8 cellular contexts compared by ENCODE assay signal in genomic region chr1:62082456-62083363, GRCh38.
DNase-seq lines count a peak whose midpoint lies in the region; ATAC-seq and TF ChIP-seq lines count a peak whose summit lies in the region.

No MANE protein-coding gene starts in this region.

- H3F3A ChIP-seq in neural cell (ENCODE audit: insufficient read depth, low read length, poor library complexity, severe bottlenecking) = no peaks in the 10 kb centered on the region

- no peak overlapping the region for H3K4me3 Mint-ChIP-seq in activated CD4-positive, alpha-beta memory T cell treated with anti-CD3 and anti-CD28 coated beads for 36 hours

- DNase-seq in NCI-H510A treated with DMSO at 0.1 percent for 48 hours (lab: John Stamatoyannopoulos, UW) (peak; percentile 66), NCI-H510A (lab: John Stamatoyannopoulos, UW) (no peak), NCI-H2196 (lab: John Stamatoyannopoulos, UW; ENCODE audit: unreplicated experiment) (peak; percentile 31), esophagus muscularis mucosa (ENCODE audit: extremely low spot score) (no peak)
- peak; percentile 49 for DNase-seq in activated CD4-positive, alpha-beta memory T cell treated with anti-CD3 and anti-CD28 coated beads for 36 hours

- H3K27ac Mint-ChIP-seq in activated CD4-positive, alpha-beta memory T cell treated with anti-CD3 and anti-CD28 coated beads for 36 hours = no peak overlapping the region

- no peak for TF ChIP-seq POLR2A in esophagus muscularis mucosa (IDR thresholded peaks at IDR 0.05; ENCODE audit: low read depth)

- intact Hi-C loops in activated CD4-positive, alpha-beta memory T cell treated with anti-CD3 and anti-CD28 coated beads for 36 hours (cut with micrococcal nuclease) = loop anchor here (1.0 kb wide), 2 partner anchors 49 to 325 kb away; no protein-coding TSS in a partner anchor
- intact Hi-C loops in esophagus muscularis mucosa (cut with DNase I) = no loop called here

- H3K9me3 Mint-ChIP-seq in activated CD4-positive, alpha-beta memory T cell treated with anti-CD3 and anti-CD28 coated beads for 36 hours = no peaks in the 10 kb centered on the region

- peak; percentile 47; the same call in 1 of the 2 replicates for TF ChIP-seq CTCF in HEK293 (tag by site-specific recombination; IDR thresholded peaks at IDR 0.05)
- TF ChIP-seq CTCF in esophagus muscularis mucosa (IDR thresholded peaks at IDR 0.05) = peak; percentile 77 to 87 (median 79)
- TF ChIP-seq CTCF in neural cell (IDR thresholded peaks at IDR 0.05; ENCODE audit: poor library complexity, severe bottlenecking) = peak; percentile 81

- POLR2A ChIA-PET in HEK293 (lab: Yijun Ruan, JAX) = interaction anchor here (1.1 kb wide), 1 partner anchor 49 kb away, joined by 3 read pairs; no protein-coding TSS in a partner anchor
- POLR2A ChIA-PET in activated CD4-positive, alpha-beta memory T cell treated with anti-CD3 and anti-CD28 coated beads for 36 hours (lab: Charles Lee) = no interaction called here

- no peak overlapping the region for H3K9ac ChIP-seq in neural cell (ENCODE audit: low read length)

- no peak overlapping the region for H3K27ac ChIP-seq in HEK293 (ENCODE audit: extremely low read depth, low read depth, low read length)
- H3K27ac ChIP-seq in esophagus muscularis mucosa (replicated peaks in 1 of 4) = no peak overlapping the region
- no peak overlapping the region for H3K27ac ChIP-seq in neural cell (ENCODE audit: low read length)

- no peak overlapping the region for H2AFZ ChIP-seq in neural cell (ENCODE audit: low read depth, low read length)

- no peak overlapping the region for H3K4me2 ChIP-seq in neural cell (ENCODE audit: low read length)

- H3K27me3 ChIP-seq in esophagus muscularis mucosa (no peaks in the 10 kb centered on the region), neural cell (ENCODE audit: insufficient read depth, low read depth, low read length) (no peaks in the 10 kb centered on the region)

- H3K9me2 ChIP-seq in neural cell (ENCODE audit: insufficient read depth, low read length) = no peaks in the 10 kb centered on the region

- no peaks in the 10 kb centered on the region for H4K20me1 ChIP-seq in neural cell (ENCODE audit: insufficient read depth)

- peaks cover 0 to 9% of the 10 kb centered on the region in 2 experiments; a peak in 2 of 3 replicates for H3K36me3 ChIP-seq in HEK293 (ENCODE audit: control insufficient read depth in 2 of 2, insufficient read depth in 1 of 2, low read length in 2 of 2)
- H3K36me3 ChIP-seq in esophagus muscularis mucosa = peaks cover 0 to 37% (median 20%) of the 10 kb centered on the region in 4 donors
- H3K36me3 ChIP-seq in neural cell (ENCODE audit: insufficient read depth, low read length) = no peaks in the 10 kb centered on the region

- H3K4me3 ChIP-seq in HEK293 (ENCODE audit: low read depth, low read length) (no peak overlapping the region), esophagus muscularis mucosa (no peak overlapping the region), neural cell (ENCODE audit: low read length) (no peak overlapping the region)

- WGBS in esophagus muscularis mucosa = 81% methylated on average over 14 of the region's 14 CpGs

- no peak for ATAC-seq in HG02970 (IDR thresholded peaks at IDR 0.05; ENCODE audit: low FRiP score, unreplicated experiment)

- peaks cover 5% of the 10 kb centered on the region for H3K36me3 Mint-ChIP-seq in activated CD4-positive, alpha-beta memory T cell treated with anti-CD3 and anti-CD28 coated beads for 36 hours

- H3K27me3 Mint-ChIP-seq in activated CD4-positive, alpha-beta memory T cell treated with anti-CD3 and anti-CD28 coated beads for 36 hours = no peaks in the 10 kb centered on the region

- TF ChIP-seq EP300 in esophagus muscularis mucosa (IDR thresholded peaks at IDR 0.05) (no peak), neural cell (conservative IDR thresholded peaks at IDR 0.05; ENCODE audit: poor library complexity, severe bottlenecking) (no peak)

- CTCF ChIA-PET in HEK293 (lab: Yijun Ruan, JAX) = interaction anchor here (0.5 to 3.9 kb wide), 37 partner anchors 8 to 1962 kb away, joined by 3 to 75 read pairs (median 4); no protein-coding TSS in a partner anchor
- CTCF ChIA-PET in activated CD4-positive, alpha-beta memory T cell treated with anti-CD3 and anti-CD28 coated beads for 36 hours (lab: Charles Lee) = interaction anchor here (0.6 to 3.0 kb wide), 32 partner anchors 9 to 1572 kb away, joined by 3 to 38 read pairs (median 4); no protein-coding TSS in a partner anchor

- H3K4me1 ChIP-seq in HEK293 (ENCODE audit: control insufficient read depth, insufficient read depth, low read length) (no peaks in the 10 kb centered on the region), esophagus muscularis mucosa (peaks cover 0 to 10% (median 0%) of the 10 kb centered on the region in 4 donors)

- H3K79me2 ChIP-seq in neural cell (replicated peaks; ENCODE audit: insufficient read depth, low read length) = no peaks in the 10 kb centered on the region

- no peaks in the 10 kb centered on the region for H3K4me1 Mint-ChIP-seq in activated CD4-positive, alpha-beta memory T cell treated with anti-CD3 and anti-CD28 coated beads for 36 hours (ENCODE audit: low read depth)

- H3K9me3 ChIP-seq in HEK293 (ENCODE audit: control insufficient read depth, insufficient read depth, low read depth, low read length) (no peaks in the 10 kb centered on the region), esophagus muscularis mucosa (no peaks in the 10 kb centered on the region), neural cell (ENCODE audit: low read length) (no peaks in the 10 kb centered on the region)

- TF ChIP-seq RAD21 in neural cell (conservative IDR thresholded peaks at IDR 0.05) = peak; percentile 71

TF ChIP-seq in HEK293, 187 proteins besides CTCF, POLR2A, EP300 and RAD21:
- TF ChIP-seq ZNF629 (tag by site-specific recombination; IDR thresholded peaks at IDR 0.05) = no peak
- no peak for TF ChIP-seq ZNF433 (tag by site-specific recombination; IDR thresholded peaks at IDR 0.05; ENCODE audit: low read depth)
- no peak for TF ChIP-seq EGR2 (tag by site-specific recombination; IDR thresholded peaks at IDR 0.05; ENCODE audit: low read depth)
- no peak for TF ChIP-seq ZNF571 (tag by site-specific recombination; IDR thresholded peaks at IDR 0.05)
- peak; percentile 48 for TF ChIP-seq ZNF654 (tag by site-specific recombination; IDR thresholded peaks at IDR 0.05; ENCODE audit: low read depth)
TF ChIP-seq in HEK293: peak in this region for 1.

TF ChIP-seq in neural cell, 6 proteins besides CTCF, POLR2A, EP300 and RAD21:
- TF ChIP-seq, protein P1, sequence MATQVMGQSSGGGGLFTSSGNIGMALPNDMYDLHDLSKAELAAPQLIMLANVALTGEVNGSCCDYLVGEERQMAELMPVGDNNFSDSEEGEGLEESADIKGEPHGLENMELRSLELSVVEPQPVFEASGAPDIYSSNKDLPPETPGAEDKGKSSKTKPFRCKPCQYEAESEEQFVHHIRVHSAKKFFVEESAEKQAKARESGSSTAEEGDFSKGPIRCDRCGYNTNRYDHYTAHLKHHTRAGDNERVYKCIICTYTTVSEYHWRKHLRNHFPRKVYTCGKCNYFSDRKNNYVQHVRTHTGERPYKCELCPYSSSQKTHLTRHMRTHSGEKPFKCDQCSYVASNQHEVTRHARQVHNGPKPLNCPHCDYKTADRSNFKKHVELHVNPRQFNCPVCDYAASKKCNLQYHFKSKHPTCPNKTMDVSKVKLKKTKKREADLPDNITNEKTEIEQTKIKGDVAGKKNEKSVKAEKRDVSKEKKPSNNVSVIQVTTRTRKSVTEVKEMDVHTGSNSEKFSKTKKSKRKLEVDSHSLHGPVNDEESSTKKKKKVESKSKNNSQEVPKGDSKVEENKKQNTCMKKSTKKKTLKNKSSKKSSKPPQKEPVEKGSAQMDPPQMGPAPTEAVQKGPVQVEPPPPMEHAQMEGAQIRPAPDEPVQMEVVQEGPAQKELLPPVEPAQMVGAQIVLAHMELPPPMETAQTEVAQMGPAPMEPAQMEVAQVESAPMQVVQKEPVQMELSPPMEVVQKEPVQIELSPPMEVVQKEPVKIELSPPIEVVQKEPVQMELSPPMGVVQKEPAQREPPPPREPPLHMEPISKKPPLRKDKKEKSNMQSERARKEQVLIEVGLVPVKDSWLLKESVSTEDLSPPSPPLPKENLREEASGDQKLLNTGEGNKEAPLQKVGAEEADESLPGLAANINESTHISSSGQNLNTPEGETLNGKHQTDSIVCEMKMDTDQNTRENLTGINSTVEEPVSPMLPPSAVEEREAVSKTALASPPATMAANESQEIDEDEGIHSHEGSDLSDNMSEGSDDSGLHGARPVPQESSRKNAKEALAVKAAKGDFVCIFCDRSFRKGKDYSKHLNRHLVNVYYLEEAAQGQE (IDR thresholded peaks at IDR 0.05; ENCODE audit: borderline replicate concordance) = no peak
- peak; percentile 80 for TF ChIP-seq SMC3 (conservative IDR thresholded peaks at IDR 0.05; ENCODE audit: poor library complexity)
- no peak for TF ChIP-seq TAF1 (IDR thresholded peaks at IDR 0.05; ENCODE audit: low read depth)
- no peak for TF ChIP-seq MXI1 (conservative IDR thresholded peaks at IDR 0.05; ENCODE audit: poor library complexity, severe bottlenecking)

Comparison
In these comparisons a context has a peak if more than half of its experiments do, and no peak if none do; other contexts are left out.
1. DNase-seq: peak in NCI-H510A treated with DMSO at 0.1 percent for 48 hours (single experiment), NCI-H2196 (single experiment) and activated CD4-positive, alpha-beta memory T cell treated with anti-CD3 and anti-CD28 coated beads for 36 hours (single experiment); none in NCI-H510A (single experiment) and esophagus muscularis mucosa (single experiment).
2. Peak in every context shown above with its lines, with median percentiles within 50 percentile points of each other: CTCF ChIP-seq.